Comparison of ENCODE assay signal across 8 cellular contexts in the genomic region with DNA sequence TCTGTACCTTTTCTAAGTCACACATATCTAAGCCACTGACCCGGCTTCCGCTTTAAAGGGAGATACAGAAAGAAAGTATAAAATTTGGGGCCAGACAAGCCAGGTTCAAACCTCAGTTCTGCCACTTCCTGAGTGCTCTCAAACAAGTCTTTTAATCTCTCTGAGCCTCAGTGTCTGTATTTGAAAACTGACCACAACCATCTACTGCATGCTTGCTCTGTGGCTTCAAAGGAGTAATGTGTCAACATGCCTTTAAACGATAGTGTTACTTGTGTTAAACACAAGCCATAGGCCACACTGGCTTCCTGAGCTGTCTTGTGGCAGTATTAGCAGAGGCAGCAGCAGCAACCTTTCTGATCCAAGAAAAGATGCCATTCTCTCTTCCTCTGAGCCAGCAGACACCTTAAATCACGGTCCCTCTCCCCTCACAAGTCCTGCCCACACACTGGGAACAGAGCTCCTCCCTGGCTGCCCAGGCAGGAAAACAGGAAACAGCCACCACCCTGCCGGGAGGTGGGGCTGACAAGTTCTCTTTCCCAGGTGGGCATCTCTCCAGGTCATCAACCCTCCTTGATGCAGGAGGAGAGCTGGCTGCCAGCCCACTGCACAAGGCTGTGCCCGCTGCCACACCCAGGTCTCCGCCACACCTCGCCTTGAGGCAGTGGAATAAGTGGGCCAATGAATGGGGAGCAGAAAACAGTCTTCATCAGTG. TPM values are rescaled to one million over a fixed set of nuclear protein-coding genes. Genes with fewer than 3 reads are reported as not detected.
A peak's percentile ranks its signal among the peaks of the same experiment; 100 is the strongest.
DNase-seq lines count a peak whose midpoint lies in the region; ATAC-seq and TF ChIP-seq lines count a peak whose summit lies in the region.

No MANE protein-coding gene starts in this region.

- no peaks in the 10 kb centered on the region for H4K20me1 ChIP-seq in GM23338 (replicated peaks; ENCODE audit: insufficient read depth)

- no peaks in the 10 kb centered on the region for H3K9me3 Mint-ChIP-seq in GM23338
- H3K9me3 Mint-ChIP-seq in naive thymus-derived CD8-positive, alpha-beta T cell = no peaks in the 10 kb centered on the region

- H3K27ac ChIP-seq in GM23338 (ENCODE audit: low read depth) = peak overlapping the region; percentile 61; the same call in 1 of the 2 replicates

- H3K27ac Mint-ChIP-seq in GM23338 = no peak overlapping the region
- peak overlapping the region; percentile 45 to 92 (median 78) for H3K27ac Mint-ChIP-seq in naive thymus-derived CD8-positive, alpha-beta T cell

- H3K4me2 ChIP-seq in GM23338 = peak overlapping the region; percentile 64; the same call in 1 of the 2 replicates

- H2AFZ ChIP-seq in GM23338 = no peak overlapping the region

- H3K4me3 ChIP-seq in GM23338 = no peak overlapping the region

- H3K36me3 ChIP-seq in GM23338 (ENCODE audit: insufficient read depth) = no peaks in the 10 kb centered on the region

- no peaks in the 10 kb centered on the region for H3F3A ChIP-seq in GM23338 (replicated peaks; ENCODE audit: low read depth)

- H3K9me2 ChIP-seq in GM23338 (ENCODE audit: insufficient read depth) = no peaks in the 10 kb centered on the region

- no peaks in the 10 kb centered on the region for H3K27me3 ChIP-seq in GM23338 (ENCODE audit: insufficient read depth)

- DNase-seq in GM23338 (ENCODE audit: low spot score) (peak; percentile 43), NCI-H748 treated with DMSO at 0.1 percent for 48 hours (lab: John Stamatoyannopoulos, UW) (peak; percentile 59), posterior vena cava (ENCODE audit: low spot score) (no peak), NCI-H526 (lab: John Stamatoyannopoulos, UW) (no peak)
- DNase-seq in central memory CD4-positive, alpha-beta T cell = peak; percentile 68
- DNase-seq in naive thymus-derived CD8-positive, alpha-beta T cell = peak in 6 of 10 donors; percentile 19 to 59 (median 32)

- no peak overlapping the region for H3K4me3 Mint-ChIP-seq in GM23338
- H3K4me3 Mint-ChIP-seq in naive thymus-derived CD8-positive, alpha-beta T cell = peak overlapping the region; percentile 39 to 71 (median 48)

- ATAC-seq in GM23338 (peak; percentile 81), HG03139 (IDR thresholded peaks at IDR 0.05; ENCODE audit: unreplicated experiment) (no peak), HG03432 (IDR thresholded peaks at IDR 0.05; ENCODE audit: unreplicated experiment) (no peak)
- ATAC-seq in naive thymus-derived CD8-positive, alpha-beta T cell = peak; percentile 81 to 83

- intact Hi-C loops in posterior vena cava (cut with DNase I) = no loop called here

- H3K27me3 Mint-ChIP-seq in GM23338 (ENCODE audit: insufficient read depth, low read depth, poor library complexity) = peaks cover 7% of the 10 kb centered on the region
- H3K27me3 Mint-ChIP-seq in naive thymus-derived CD8-positive, alpha-beta T cell = peaks cover 0 to under 1% (median 0%) of the 10 kb centered on the region in 5 donors

- POLR2A ChIA-PET in naive thymus-derived CD8-positive, alpha-beta T cell (lab: Charles Lee) = interaction anchor here (0.6 to 0.7 kb wide), 5 partner anchors 9 to 177 kb away, joined by 3 to 5 read pairs (median 4); no protein-coding TSS in a partner anchor

- TF ChIP-seq CTCF in GM23338 (conservative IDR thresholded peaks at IDR 0.05; ENCODE audit: low read depth in 2 of 2) = no peak

- H3K4me1 Mint-ChIP-seq in GM23338 = peaks cover 21% of the 10 kb centered on the region
- peaks cover 12 to 76% (median 25%) of the 10 kb centered on the region in 4 donors for H3K4me1 Mint-ChIP-seq in naive thymus-derived CD8-positive, alpha-beta T cell

- no peaks in the 10 kb centered on the region for H3K36me3 Mint-ChIP-seq in GM23338 (ENCODE audit: low read depth)
- H3K36me3 Mint-ChIP-seq in naive thymus-derived CD8-positive, alpha-beta T cell = no peaks in the 10 kb centered on the region

- H3K4me1 ChIP-seq in GM23338 (ENCODE audit: insufficient read depth) = peaks cover 19% of the 10 kb centered on the region

- H3K79me2 ChIP-seq in GM23338 (replicated peaks; ENCODE audit: insufficient read depth) = no peaks in the 10 kb centered on the region

TF ChIP-seq in GM23338, 12 proteins besides CTCF, POLR2A, EP300 and RAD21:
- no peak for TF ChIP-seq EZH2phosphoT487 (IDR thresholded peaks at IDR 0.05; ENCODE audit: unreplicated experiment)
- no peak for TF ChIP-seq EZH2 (IDR thresholded peaks at IDR 0.05; ENCODE audit: low read depth, unreplicated experiment)
- TF ChIP-seq, protein P1, sequence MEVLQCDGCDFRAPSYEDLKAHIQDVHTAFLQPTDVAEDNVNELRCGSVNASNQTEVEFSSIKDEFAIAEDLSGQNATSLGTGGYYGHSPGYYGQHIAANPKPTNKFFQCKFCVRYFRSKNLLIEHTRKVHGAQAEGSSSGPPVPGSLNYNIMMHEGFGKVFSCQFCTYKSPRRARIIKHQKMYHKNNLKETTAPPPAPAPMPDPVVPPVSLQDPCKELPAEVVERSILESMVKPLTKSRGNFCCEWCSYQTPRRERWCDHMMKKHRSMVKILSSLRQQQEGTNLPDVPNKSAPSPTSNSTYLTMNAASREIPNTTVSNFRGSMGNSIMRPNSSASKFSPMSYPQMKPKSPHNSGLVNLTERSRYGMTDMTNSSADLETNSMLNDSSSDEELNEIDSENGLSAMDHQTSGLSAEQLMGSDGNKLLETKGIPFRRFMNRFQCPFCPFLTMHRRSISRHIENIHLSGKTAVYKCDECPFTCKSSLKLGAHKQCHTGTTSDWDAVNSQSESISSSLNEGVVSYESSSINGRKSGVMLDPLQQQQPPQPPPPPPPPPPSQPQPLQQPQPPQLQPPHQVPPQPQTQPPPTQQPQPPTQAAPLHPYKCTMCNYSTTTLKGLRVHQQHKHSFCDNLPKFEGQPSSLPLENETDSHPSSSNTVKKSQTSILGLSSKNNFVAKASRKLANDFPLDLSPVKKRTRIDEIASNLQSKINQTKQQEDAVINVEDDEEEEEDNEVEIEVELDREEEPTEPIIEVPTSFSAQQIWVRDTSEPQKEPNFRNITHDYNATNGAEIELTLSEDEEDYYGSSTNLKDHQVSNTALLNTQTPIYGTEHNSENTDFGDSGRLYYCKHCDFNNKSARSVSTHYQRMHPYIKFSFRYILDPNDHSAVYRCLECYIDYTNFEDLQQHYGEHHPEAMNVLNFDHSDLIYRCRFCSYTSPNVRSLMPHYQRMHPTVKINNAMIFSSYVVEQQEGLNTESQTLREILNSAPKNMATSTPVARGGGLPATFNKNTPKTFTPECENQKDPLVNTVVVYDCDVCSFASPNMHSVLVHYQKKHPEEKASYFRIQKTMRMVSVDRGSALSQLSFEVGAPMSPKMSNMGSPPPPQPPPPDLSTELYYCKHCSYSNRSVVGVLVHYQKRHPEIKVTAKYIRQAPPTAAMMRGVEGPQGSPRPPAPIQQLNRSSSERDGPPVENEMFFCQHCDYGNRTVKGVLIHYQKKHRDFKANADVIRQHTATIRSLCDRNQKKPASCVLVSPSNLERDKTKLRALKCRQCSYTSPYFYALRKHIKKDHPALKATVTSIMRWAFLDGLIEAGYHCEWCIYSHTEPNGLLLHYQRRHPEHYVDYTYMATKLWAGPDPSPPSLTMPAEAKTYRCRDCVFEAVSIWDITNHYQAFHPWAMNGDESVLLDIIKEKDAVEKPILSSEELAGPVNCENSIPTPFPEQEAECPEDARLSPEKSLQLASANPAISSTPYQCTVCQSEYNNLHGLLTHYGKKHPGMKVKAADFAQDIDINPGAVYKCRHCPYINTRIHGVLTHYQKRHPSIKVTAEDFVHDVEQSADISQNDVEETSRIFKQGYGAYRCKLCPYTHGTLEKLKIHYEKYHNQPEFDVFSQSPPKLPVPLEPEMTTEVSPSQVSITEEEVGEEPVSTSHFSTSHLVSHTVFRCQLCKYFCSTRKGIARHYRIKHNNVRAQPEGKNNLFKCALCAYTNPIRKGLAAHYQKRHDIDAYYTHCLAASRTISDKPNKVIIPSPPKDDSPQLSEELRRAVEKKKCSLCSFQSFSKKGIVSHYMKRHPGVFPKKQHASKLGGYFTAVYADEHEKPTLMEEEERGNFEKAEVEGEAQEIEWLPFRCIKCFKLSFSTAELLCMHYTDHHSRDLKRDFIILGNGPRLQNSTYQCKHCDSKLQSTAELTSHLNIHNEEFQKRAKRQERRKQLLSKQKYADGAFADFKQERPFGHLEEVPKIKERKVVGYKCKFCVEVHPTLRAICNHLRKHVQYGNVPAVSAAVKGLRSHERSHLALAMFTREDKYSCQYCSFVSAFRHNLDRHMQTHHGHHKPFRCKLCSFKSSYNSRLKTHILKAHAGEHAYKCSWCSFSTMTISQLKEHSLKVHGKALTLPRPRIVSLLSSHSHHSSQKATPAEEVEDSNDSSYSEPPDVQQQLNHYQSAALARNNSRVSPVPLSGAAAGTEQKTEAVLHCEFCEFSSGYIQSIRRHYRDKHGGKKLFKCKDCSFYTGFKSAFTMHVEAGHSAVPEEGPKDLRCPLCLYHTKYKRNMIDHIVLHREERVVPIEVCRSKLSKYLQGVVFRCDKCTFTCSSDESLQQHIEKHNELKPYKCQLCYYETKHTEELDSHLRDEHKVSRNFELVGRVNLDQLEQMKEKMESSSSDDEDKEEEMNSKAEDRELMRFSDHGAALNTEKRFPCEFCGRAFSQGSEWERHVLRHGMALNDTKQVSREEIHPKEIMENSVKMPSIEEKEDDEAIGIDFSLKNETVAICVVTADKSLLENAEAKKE (CRISPR knock-in tag; IDR thresholded peaks at IDR 0.05) = no peak
- no peak for TF ChIP-seq ZNF331 (CRISPR knock-in tag; IDR thresholded peaks at IDR 0.05; ENCODE audit: low read depth)

RNA-seq across cellular contexts. Expression of a gene that starts 10.7 kb away (rescaled TPM):
- total RNA-seq in GM23338 (2014; rRNA removed; shearing (Covaris generic)) = 59.8 and 80.8 TPM in 2 replicates
- 23.2 and 24.9 TPM in 2 replicates for polyA plus RNA-seq in GM23338 (2016; fragmentation: Nextera tagmentation; extraction: Ambion mirVana)
- 1 to 10 TPM; 1.6 to 2.1 TPM for total RNA-seq in naive thymus-derived CD8-positive, alpha-beta T cell
- 1 to 10 TPM in 1 of 3 donors, under 1 TPM in 2; 0.13 to 2.0 (median 0.34) TPM for polyA plus RNA-seq in naive thymus-derived CD8-positive, alpha-beta T cell
- 10 to 100 TPM; 27.0 to 29.2 TPM for total RNA-seq in posterior vena cava

RNA-seq across cellular contexts. Expression of a gene that starts 44.0 kb away (rescaled TPM):
- 3.0 and 6.2 TPM in 2 replicates for total RNA-seq in GM23338 (2014; rRNA removed; shearing (Covaris generic))
- polyA plus RNA-seq in GM23338 (2016; fragmentation: Nextera tagmentation; extraction: Ambion mirVana) = 17.5 and 18.4 TPM in 2 replicates
- not detected for total RNA-seq in naive thymus-derived CD8-positive, alpha-beta T cell
- polyA plus RNA-seq in naive thymus-derived CD8-positive, alpha-beta T cell = not detected
- under 1 TPM; 0.97 to 1.00 TPM for total RNA-seq in posterior vena cava

Comparison
In these comparisons a context has a peak if more than half of its experiments do, and no peak if none do; other contexts are left out.
1. ATAC-seq: peak in GM23338 (single experiment) and naive thymus-derived CD8-positive, alpha-beta T cell (2 of 2); none in HG03139 (single experiment) and HG03432 (single experiment).
2. DNase-seq: peak in GM23338 (single experiment), NCI-H748 treated with DMSO at 0.1 percent for 48 hours (single experiment), central memory CD4-positive, alpha-beta T cell (single experiment) and naive thymus-derived CD8-positive, alpha-beta T cell (6 of 10); none in posterior vena cava (single experiment) and NCI-H526 (0 of 2).
3. RNA of a gene that starts 10.7 kb away (total RNA-seq): 59.8 to 80.8 TPM in GM23338 and 27.0 to 29.2 TPM in posterior vena cava; 1.6 to 2.1 TPM in naive thymus-derived CD8-positive, alpha-beta T cell; every median in the first group is over 4 times any median in the second.